31 cellular contexts compared by ENCODE assay signal in genomic region chr17:68324654-68325336, GRCh38. TPM values are rescaled to one million over a fixed set of nuclear protein-coding genes. Genes with fewer than 3 reads are reported as not detected.
"Had no signal": no experiment of that assay in that cellular context is flagged by ENCODE, and none has a peak within 500 bp of the region (broad histone marks: within the 10 kb centered on the region; RNA-seq: fewer than 3 reads in every experiment).

No MANE protein-coding gene starts in this region.

- H3K4me3 ChIP-seq: adrenal gland, ascending aorta, cardiac muscle cell had no signal

- H3K9me3 ChIP-seq: adrenal gland, ascending aorta had no signal

- ATAC-seq: activated CD8-positive, alpha-beta T cell treated with anti-CD3 and anti-CD28 coated beads for 36 hours; activated naive CD4-positive, alpha-beta T cell treated with anti-CD3 and anti-CD28 coated beads, Interleukin-2, amount 50 U/mL, for 72 hours; activated T-cell treated with anti-CD3 and anti-CD28 coated beads, Interleukin-2, amount 50 U/mL, for 4 hours; activated T-cell treated with anti-CD3 and anti-CD28 coated beads, Interleukin-2, amount 50 U/mL, for 72 hours had no signal

- H3K4me1 ChIP-seq: adrenal gland, ascending aorta had no signal

- H3K27me3 ChIP-seq: adrenal gland, ascending aorta, cardiac muscle cell had no signal

- DNase-seq: activated B cell treated with CpG ODN at 0.5 μM for 24 hours; activated CD4-positive, alpha-beta memory T cell treated with anti-CD3 and anti-CD28 coated beads for 36 hours; activated CD4-positive, alpha-beta T cell treated with anti-CD3 and anti-CD28 coated beads for 48 hours; activated CD4-positive, alpha-beta T cell treated with anti-CD3 and anti-CD28 coated beads, Interleukin-2, amount 50 U/mL, for 1 hour; activated CD4-positive, alpha-beta T cell treated with anti-CD3 and anti-CD28 coated beads, Interleukin-2, amount 50 U/mL, for 4 hours; activated CD4-positive, CD25-positive, alpha-beta regulatory T cell treated with anti-CD3 and anti-CD28 coated beads, Interleukin-2, amount 50 U/mL, for 72 hours; activated CD8-positive, alpha-beta memory T cell treated with anti-CD3 and anti-CD28 coated beads, Interleukin-2, amount 50 U/mL, for 4 hours; activated CD8-positive, alpha-beta T cell treated with anti-CD3 and anti-CD28 coated beads for 36 hours; activated effector memory CD4-positive, alpha-beta T cell treated with anti-CD3 and anti-CD28 coated beads, Interleukin-2, amount 50 U/mL, for 16 hours; activated gamma-delta T cell treated with Interleukin-2 at 50 U/mL for 16 hours; activated naive CD4-positive, alpha-beta T cell; activated naive CD4-positive, alpha-beta T cell treated with anti-CD3 and anti-CD28 coated beads for 36 hours; activated naive CD4-positive, alpha-beta T cell treated with anti-CD3 and anti-CD28 coated beads, Interleukin-2, amount 50 U/mL, for 16 hours; activated naive CD8-positive, alpha-beta T cell treated with anti-CD3 and anti-CD28 coated beads for 36 hours; activated T-cell treated with anti-CD3 and anti-CD28 coated beads for 4 hours; activated T-cell treated with anti-CD3 and anti-CD28 coated beads, Interleukin-2, amount 50 U/mL, for 1 hour; activated T-cell treated with anti-CD3 and anti-CD28 coated beads, Interleukin-2, amount 50 U/mL, for 4 hours; activated T-cell treated with anti-CD3 and anti-CD28 coated beads, Interleukin-2, amount 50 U/mL, for 72 hours; amniotic stem cell; caudate nucleus; cerebellar nuclear complex; T-helper 1 cell; T-helper 2 cell; T-helper 9 cell had no signal

- FAIRE-seq: bronchial epithelial cell, TTC549 had no signal

- H3K36me3 ChIP-seq: adrenal gland, ascending aorta, cardiac muscle cell had no signal

- H3K27ac ChIP-seq: adrenal gland, ascending aorta, cardiac muscle cell, VCaP had no signal

RNA-seq across cellular contexts. Expression of gene SLC16A6, which starts 33.9 kb away (rescaled TPM):
- total RNA-seq: ascending aorta had no signal
- polyA plus RNA-seq: cardiac muscle cell had no signal
